2 cellular contexts compared by ENCODE assay signal in the genomic region with DNA sequence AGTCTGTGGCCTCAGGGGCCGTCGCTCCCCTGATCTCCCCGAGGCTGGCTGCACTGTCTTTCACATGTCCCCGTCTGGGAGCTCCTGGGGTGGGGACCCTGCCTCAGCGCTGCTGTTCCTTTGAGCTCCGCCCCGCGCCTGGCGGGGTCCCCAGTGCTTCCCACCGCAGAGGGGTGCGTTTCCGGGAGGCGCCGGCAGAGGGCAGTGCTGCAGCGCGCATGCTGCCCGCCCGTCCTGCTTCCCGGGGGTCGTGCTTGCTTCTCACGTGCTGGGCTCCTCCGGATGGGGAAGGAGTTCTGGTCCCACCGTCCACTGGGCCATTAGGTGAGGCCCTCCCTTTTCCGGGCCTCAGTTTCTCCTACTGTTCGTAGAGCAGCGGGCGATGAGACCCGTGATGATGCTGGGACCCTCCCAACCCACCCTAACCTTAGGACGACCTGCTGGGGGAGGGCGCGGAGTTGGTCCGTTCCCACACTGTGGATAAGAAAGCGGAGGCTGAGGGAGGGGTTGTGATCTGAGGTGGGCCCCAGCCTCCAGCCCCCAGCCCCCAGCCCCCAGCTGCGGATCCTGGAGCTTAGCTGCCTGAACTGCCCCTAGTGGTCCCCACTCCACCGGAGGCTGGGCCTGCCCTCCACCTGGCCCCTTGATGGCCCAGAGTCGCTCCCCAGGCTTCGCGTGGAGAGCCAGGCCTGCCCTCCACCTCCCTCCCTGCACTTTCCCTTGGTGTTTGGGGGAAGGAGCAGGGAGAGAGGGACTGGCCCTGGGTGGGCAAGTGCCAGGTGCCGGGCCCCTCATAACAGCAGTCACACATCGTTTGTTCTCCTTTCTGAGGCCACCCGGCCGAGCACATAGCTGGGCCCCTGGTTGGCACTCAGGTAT.
TF ChIP-seq lines count a peak whose summit lies in the region.

No MANE protein-coding gene starts in this region.

TF ChIP-seq in SK-N-SH treated with all-trans-retinoic acid at 6 μM for 48 hours, 23 proteins besides CTCF, POLR2A, EP300 and RAD21 (continued from another document):
- no peak for TF ChIP-seq ZFP30 (CRISPR knock-in tag; IDR thresholded peaks at IDR 0.05)
- TF ChIP-seq PPARA (CRISPR knock-in tag; IDR thresholded peaks at IDR 0.05; ENCODE audit: borderline replicate concordance): no peak
- TF ChIP-seq ESRRG (CRISPR knock-in tag; IDR thresholded peaks at IDR 0.05): no peak
- TF ChIP-seq SNAI2 (CRISPR knock-in tag; IDR thresholded peaks at IDR 0.05): no peak
- TF ChIP-seq ZNF565 (CRISPR knock-in tag; conservative IDR thresholded peaks at IDR 0.05; ENCODE audit: low read depth): no peak
- TF ChIP-seq, protein P1, sequence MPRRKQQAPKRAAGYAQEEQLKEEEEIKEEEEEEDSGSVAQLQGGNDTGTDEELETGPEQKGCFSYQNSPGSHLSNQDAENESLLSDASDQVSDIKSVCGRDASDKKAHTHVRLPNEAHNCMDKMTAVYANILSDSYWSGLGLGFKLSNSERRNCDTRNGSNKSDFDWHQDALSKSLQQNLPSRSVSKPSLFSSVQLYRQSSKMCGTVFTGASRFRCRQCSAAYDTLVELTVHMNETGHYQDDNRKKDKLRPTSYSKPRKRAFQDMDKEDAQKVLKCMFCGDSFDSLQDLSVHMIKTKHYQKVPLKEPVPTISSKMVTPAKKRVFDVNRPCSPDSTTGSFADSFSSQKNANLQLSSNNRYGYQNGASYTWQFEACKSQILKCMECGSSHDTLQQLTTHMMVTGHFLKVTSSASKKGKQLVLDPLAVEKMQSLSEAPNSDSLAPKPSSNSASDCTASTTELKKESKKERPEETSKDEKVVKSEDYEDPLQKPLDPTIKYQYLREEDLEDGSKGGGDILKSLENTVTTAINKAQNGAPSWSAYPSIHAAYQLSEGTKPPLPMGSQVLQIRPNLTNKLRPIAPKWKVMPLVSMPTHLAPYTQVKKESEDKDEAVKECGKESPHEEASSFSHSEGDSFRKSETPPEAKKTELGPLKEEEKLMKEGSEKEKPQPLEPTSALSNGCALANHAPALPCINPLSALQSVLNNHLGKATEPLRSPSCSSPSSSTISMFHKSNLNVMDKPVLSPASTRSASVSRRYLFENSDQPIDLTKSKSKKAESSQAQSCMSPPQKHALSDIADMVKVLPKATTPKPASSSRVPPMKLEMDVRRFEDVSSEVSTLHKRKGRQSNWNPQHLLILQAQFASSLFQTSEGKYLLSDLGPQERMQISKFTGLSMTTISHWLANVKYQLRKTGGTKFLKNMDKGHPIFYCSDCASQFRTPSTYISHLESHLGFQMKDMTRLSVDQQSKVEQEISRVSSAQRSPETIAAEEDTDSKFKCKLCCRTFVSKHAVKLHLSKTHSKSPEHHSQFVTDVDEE (CRISPR knock-in tag; IDR thresholded peaks at IDR 0.05): no peak
- no peak for TF ChIP-seq TOX (CRISPR knock-in tag; IDR thresholded peaks at IDR 0.05; ENCODE audit: borderline replicate concordance)
- TF ChIP-seq ZC3H10 (CRISPR knock-in tag; IDR thresholded peaks at IDR 0.05): no peak
- TF ChIP-seq, protein P2, sequence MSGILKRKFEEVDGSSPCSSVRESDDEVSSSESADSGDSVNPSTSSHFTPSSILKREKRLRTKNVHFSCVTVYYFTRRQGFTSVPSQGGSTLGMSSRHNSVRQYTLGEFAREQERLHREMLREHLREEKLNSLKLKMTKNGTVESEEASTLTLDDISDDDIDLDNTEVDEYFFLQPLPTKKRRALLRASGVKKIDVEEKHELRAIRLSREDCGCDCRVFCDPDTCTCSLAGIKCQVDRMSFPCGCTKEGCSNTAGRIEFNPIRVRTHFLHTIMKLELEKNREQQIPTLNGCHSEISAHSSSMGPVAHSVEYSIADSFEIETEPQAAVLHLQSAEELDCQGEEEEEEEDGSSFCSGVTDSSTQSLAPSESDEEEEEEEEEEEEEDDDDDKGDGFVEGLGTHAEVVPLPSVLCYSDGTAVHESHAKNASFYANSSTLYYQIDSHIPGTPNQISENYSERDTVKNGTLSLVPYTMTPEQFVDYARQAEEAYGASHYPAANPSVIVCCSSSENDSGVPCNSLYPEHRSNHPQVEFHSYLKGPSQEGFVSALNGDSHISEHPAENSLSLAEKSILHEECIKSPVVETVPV (CRISPR knock-in tag; IDR thresholded peaks at IDR 0.05): no peak
- TF ChIP-seq RARB (CRISPR knock-in tag; IDR thresholded peaks at IDR 0.05): no peak

TF ChIP-seq in K562, 482 proteins besides CTCF, POLR2A, EP300 and RAD21 (continued from another document and continues in another):
- TF ChIP-seq LCOR (CRISPR knock-in tag; IDR thresholded peaks at IDR 0.05) (no peak), BHLHE40 (IDR thresholded peaks at IDR 0.05; ENCODE audit: low read length) (peak; percentile 76), POLR2AphosphoS5 (IDR thresholded peaks at IDR 0.05; ENCODE audit: control insufficient read depth, insufficient read depth, low read depth, low read length) (no peak), PTRF (tag; IDR thresholded peaks at IDR 0.05) (no peak), RBM39 (optimal IDR thresholded peaks at IDR 0.05; ENCODE audit: low read depth, low read length) (no peak), GATAD2A (IDR thresholded peaks at IDR 0.05) (no peak), RFX7 (CRISPR knock-in tag; IDR thresholded peaks at IDR 0.05) (no peak), PHB (CRISPR knock-in tag; IDR thresholded peaks at IDR 0.05) (no peak), HIVEP1 (CRISPR knock-in tag; IDR thresholded peaks at IDR 0.05) (no peak), BDP1 (IDR thresholded peaks at IDR 0.05; ENCODE audit: insufficient read depth, insufficient read length) (no peak), BMI1 (IDR thresholded peaks at IDR 0.05; ENCODE audit: low read length) (no peak), SETDB1 (IDR thresholded peaks at IDR 0.05; ENCODE audit: low read length) (no peak), SMAD2 (IDR thresholded peaks at IDR 0.05; ENCODE audit: low read depth, low read length) (no peak), RB1 (IDR thresholded peaks at IDR 0.05; ENCODE audit: low read depth) (0 out of 2 replicates have a peak, but pooled peaks have one; percentile 26), GTF2F1 (IDR thresholded peaks at IDR 0.05; ENCODE audit: low read depth, low read length) (no peak), ZNF77 (CRISPR knock-in tag; IDR thresholded peaks at IDR 0.05) (no peak), ZC3H4 (CRISPR knock-in tag; IDR thresholded peaks at IDR 0.05; ENCODE audit: borderline replicate concordance) (no peak), XRCC3 (IDR thresholded peaks at IDR 0.05) (no peak), XRCC4 (IDR thresholded peaks at IDR 0.05; ENCODE audit: extremely low read depth, insufficient read depth, insufficient read length) (no peak), SMC3 (conservative IDR thresholded peaks at IDR 0.05; ENCODE audit: insufficient read depth, low read depth, low read length) (peak; percentile 66; the same call in 1 of the 2 replicates), U2AF2 (optimal IDR thresholded peaks at IDR 0.05; ENCODE audit: low read depth, low read length) (no peak)
- TF ChIP-seq, protein P3, sequence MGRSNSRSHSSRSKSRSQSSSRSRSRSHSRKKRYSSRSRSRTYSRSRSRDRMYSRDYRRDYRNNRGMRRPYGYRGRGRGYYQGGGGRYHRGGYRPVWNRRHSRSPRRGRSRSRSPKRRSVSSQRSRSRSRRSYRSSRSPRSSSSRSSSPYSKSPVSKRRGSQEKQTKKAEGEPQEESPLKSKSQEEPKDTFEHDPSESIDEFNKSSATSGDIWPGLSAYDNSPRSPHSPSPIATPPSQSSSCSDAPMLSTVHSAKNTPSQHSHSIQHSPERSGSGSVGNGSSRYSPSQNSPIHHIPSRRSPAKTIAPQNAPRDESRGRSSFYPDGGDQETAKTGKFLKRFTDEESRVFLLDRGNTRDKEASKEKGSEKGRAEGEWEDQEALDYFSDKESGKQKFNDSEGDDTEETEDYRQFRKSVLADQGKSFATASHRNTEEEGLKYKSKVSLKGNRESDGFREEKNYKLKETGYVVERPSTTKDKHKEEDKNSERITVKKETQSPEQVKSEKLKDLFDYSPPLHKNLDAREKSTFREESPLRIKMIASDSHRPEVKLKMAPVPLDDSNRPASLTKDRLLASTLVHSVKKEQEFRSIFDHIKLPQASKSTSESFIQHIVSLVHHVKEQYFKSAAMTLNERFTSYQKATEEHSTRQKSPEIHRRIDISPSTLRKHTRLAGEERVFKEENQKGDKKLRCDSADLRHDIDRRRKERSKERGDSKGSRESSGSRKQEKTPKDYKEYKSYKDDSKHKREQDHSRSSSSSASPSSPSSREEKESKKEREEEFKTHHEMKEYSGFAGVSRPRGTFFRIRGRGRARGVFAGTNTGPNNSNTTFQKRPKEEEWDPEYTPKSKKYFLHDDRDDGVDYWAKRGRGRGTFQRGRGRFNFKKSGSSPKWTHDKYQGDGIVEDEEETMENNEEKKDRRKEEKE (IDR thresholded peaks at IDR 0.05; ENCODE audit: borderline replicate concordance in 1 of 2, control insufficient read depth in 1 of 2, low read depth in 2 of 2, low read length in 1 of 2): no peak
- TF ChIP-seq, protein P4, sequence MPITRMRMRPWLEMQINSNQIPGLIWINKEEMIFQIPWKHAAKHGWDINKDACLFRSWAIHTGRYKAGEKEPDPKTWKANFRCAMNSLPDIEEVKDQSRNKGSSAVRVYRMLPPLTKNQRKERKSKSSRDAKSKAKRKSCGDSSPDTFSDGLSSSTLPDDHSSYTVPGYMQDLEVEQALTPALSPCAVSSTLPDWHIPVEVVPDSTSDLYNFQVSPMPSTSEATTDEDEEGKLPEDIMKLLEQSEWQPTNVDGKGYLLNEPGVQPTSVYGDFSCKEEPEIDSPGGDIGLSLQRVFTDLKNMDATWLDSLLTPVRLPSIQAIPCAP (CRISPR knock-in tag; IDR thresholded peaks at IDR 0.05; ENCODE audit: borderline replicate concordance): no peak
- TF ChIP-seq, protein P5, sequence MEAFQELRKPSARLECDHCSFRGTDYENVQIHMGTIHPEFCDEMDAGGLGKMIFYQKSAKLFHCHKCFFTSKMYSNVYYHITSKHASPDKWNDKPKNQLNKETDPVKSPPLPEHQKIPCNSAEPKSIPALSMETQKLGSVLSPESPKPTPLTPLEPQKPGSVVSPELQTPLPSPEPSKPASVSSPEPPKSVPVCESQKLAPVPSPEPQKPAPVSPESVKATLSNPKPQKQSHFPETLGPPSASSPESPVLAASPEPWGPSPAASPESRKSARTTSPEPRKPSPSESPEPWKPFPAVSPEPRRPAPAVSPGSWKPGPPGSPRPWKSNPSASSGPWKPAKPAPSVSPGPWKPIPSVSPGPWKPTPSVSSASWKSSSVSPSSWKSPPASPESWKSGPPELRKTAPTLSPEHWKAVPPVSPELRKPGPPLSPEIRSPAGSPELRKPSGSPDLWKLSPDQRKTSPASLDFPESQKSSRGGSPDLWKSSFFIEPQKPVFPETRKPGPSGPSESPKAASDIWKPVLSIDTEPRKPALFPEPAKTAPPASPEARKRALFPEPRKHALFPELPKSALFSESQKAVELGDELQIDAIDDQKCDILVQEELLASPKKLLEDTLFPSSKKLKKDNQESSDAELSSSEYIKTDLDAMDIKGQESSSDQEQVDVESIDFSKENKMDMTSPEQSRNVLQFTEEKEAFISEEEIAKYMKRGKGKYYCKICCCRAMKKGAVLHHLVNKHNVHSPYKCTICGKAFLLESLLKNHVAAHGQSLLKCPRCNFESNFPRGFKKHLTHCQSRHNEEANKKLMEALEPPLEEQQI (IDR thresholded peaks at IDR 0.05): no peak
- TF ChIP-seq, protein P6, sequence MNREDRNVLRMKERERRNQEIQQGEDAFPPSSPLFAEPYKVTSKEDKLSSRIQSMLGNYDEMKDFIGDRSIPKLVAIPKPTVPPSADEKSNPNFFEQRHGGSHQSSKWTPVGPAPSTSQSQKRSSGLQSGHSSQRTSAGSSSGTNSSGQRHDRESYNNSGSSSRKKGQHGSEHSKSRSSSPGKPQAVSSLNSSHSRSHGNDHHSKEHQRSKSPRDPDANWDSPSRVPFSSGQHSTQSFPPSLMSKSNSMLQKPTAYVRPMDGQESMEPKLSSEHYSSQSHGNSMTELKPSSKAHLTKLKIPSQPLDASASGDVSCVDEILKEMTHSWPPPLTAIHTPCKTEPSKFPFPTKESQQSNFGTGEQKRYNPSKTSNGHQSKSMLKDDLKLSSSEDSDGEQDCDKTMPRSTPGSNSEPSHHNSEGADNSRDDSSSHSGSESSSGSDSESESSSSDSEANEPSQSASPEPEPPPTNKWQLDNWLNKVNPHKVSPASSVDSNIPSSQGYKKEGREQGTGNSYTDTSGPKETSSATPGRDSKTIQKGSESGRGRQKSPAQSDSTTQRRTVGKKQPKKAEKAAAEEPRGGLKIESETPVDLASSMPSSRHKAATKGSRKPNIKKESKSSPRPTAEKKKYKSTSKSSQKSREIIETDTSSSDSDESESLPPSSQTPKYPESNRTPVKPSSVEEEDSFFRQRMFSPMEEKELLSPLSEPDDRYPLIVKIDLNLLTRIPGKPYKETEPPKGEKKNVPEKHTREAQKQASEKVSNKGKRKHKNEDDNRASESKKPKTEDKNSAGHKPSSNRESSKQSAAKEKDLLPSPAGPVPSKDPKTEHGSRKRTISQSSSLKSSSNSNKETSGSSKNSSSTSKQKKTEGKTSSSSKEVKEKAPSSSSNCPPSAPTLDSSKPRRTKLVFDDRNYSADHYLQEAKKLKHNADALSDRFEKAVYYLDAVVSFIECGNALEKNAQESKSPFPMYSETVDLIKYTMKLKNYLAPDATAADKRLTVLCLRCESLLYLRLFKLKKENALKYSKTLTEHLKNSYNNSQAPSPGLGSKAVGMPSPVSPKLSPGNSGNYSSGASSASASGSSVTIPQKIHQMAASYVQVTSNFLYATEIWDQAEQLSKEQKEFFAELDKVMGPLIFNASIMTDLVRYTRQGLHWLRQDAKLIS (CRISPR knock-in tag; IDR thresholded peaks at IDR 0.05): no peak
- TF ChIP-seq, protein P7, sequence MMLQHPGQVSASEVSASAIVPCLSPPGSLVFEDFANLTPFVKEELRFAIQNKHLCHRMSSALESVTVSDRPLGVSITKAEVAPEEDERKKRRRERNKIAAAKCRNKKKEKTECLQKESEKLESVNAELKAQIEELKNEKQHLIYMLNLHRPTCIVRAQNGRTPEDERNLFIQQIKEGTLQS (IDR thresholded peaks at IDR 0.05): no peak
- TF ChIP-seq, protein P7 (CRISPR knock-in tag; conservative IDR thresholded peaks at IDR 0.05): no peak
- TF ChIP-seq, protein P8, sequence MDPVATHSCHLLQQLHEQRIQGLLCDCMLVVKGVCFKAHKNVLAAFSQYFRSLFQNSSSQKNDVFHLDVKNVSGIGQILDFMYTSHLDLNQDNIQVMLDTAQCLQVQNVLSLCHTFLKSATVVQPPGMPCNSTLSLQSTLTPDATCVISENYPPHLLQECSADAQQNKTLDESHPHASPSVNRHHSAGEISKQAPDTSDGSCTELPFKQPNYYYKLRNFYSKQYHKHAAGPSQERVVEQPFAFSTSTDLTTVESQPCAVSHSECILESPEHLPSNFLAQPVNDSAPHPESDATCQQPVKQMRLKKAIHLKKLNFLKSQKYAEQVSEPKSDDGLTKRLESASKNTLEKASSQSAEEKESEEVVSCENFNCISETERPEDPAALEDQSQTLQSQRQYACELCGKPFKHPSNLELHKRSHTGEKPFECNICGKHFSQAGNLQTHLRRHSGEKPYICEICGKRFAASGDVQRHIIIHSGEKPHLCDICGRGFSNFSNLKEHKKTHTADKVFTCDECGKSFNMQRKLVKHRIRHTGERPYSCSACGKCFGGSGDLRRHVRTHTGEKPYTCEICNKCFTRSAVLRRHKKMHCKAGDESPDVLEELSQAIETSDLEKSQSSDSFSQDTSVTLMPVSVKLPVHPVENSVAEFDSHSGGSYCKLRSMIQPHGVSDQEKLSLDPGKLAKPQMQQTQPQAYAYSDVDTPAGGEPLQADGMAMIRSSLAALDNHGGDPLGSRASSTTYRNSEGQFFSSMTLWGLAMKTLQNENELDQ (CRISPR knock-in tag; IDR thresholded peaks at IDR 0.05; ENCODE audit: borderline replicate concordance): no peak
